Comparison of ENCODE assay signal across 9 cellular contexts in genomic region chr2:172429351-172429968, GRCh38. TPM values are rescaled to one million over a fixed set of nuclear protein-coding genes. Genes with fewer than 3 reads are reported as not detected.
DNase-seq lines count a peak whose midpoint lies in the region; ATAC-seq and FAIRE-seq lines count a peak whose summit lies in the region.
"Had no signal": no experiment of that assay in that cellular context is flagged by ENCODE, and none has a peak within 500 bp of the region (broad histone marks: within the 10 kb centered on the region; RNA-seq: fewer than 3 reads in every experiment).

No MANE protein-coding gene starts in this region.

- H3K9me3 ChIP-seq in small intestine (ENCODE audit: control insufficient read depth, low read depth), result no peaks in the 10 kb centered on the region

- H3K9me3 Mint-ChIP-seq in activated naive CD8-positive, alpha-beta T cell treated with anti-CD3 and anti-CD28 coated beads for 36 hours, result no peaks in the 10 kb centered on the region

- H3K4me1 Mint-ChIP-seq in activated naive CD8-positive, alpha-beta T cell treated with anti-CD3 and anti-CD28 coated beads for 36 hours, result peaks cover 63% of the 10 kb centered on the region

- peak overlapping the region; percentile 98 to 100 for H3K27ac ChIP-seq in small intestine (ENCODE audit: low read depth in 1 of 2, low read length in 1 of 2)

- no peaks in the 10 kb centered on the region for H3K27me3 Mint-ChIP-seq in activated naive CD8-positive, alpha-beta T cell treated with anti-CD3 and anti-CD28 coated beads for 36 hours

- peak overlapping the region; percentile 83 to 97 for H3K4me3 ChIP-seq in small intestine (ENCODE audit: low read depth in 1 of 2, low read length in 2 of 2)

- no peaks in the 10 kb centered on the region for H3K36me3 ChIP-seq in small intestine (ENCODE audit: control insufficient read depth in 2 of 2, insufficient read depth in 2 of 2, low read length in 2 of 2)

- H3K4me1 ChIP-seq in small intestine (ENCODE audit: control insufficient read depth in 2 of 2, insufficient read depth in 1 of 2, low read depth in 1 of 2, low read length in 1 of 2), result peaks cover 11 to 16% of the 10 kb centered on the region in 2 donors

- peak overlapping the region; percentile 80 for H3K27ac Mint-ChIP-seq in activated naive CD8-positive, alpha-beta T cell treated with anti-CD3 and anti-CD28 coated beads for 36 hours

- ATAC-seq in HG03039 (IDR thresholded peaks at IDR 0.05; ENCODE audit: unreplicated experiment) (no peak), GM18498 (IDR thresholded peaks at IDR 0.05; ENCODE audit: unreplicated experiment) (no peak)

- FAIRE-seq in small intestine (lab: Jason Lieb, UNC), result no peak

- no peaks in the 10 kb centered on the region for H3K36me3 Mint-ChIP-seq in activated naive CD8-positive, alpha-beta T cell treated with anti-CD3 and anti-CD28 coated beads for 36 hours

- H3K4me3 Mint-ChIP-seq in activated naive CD8-positive, alpha-beta T cell treated with anti-CD3 and anti-CD28 coated beads for 36 hours, result peak overlapping the region; percentile 89

- DNase-seq in DMS53 (lab: John Stamatoyannopoulos, UW), result peak; percentile 24
- no peak for DNase-seq in DMS53 treated with DMSO at 0.1 percent for 48 hours (lab: John Stamatoyannopoulos, UW; ENCODE audit: unreplicated experiment)
- no peak for DNase-seq in activated naive CD8-positive, alpha-beta T cell treated with anti-CD3 and anti-CD28 coated beads for 36 hours
- DNase-seq in islet precursor cell, result peak; percentile 57
- DNase-seq in small intestine, result peak; percentile 59
- DNase-seq in NCI-H446 treated with DMSO at 0.1 percent for 48 hours (lab: John Stamatoyannopoulos, UW), result no peak
- DNase-seq: 8988T had no signal

- WGBS in small intestine, 3 donors, result 6 to 30% (median 15%) methylated on average over 9 of the region's 9 CpGs

- H3K27me3 ChIP-seq in small intestine (ENCODE audit: control insufficient read depth in 2 of 2, insufficient read depth in 2 of 2, low read length in 2 of 2), result no peaks in the 10 kb centered on the region

RNA-seq across cellular contexts. Expression of gene ITGA6, which starts 2.1 kb away (rescaled TPM):
- total RNA-seq in activated naive CD8-positive, alpha-beta T cell treated with anti-CD3 and anti-CD28 coated beads for 36 hours, result 10 to 100 TPM in 1 of 2 experiments, 1 to 10 TPM in 1; 9.6 to 10.2 TPM
- polyA plus RNA-seq in small intestine, result 10 to 100 TPM; 33.2 to 81.0 (median 37.1) TPM

Comparison
In these comparisons a context has a peak if more than half of its experiments do, and no peak if none do; other contexts are left out.
1. DNase-seq: peak in DMS53 (single experiment), islet precursor cell (single experiment) and small intestine (single experiment); none in DMS53 treated with DMSO at 0.1 percent for 48 hours (single experiment), activated naive CD8-positive, alpha-beta T cell treated with anti-CD3 and anti-CD28 coated beads for 36 hours (single experiment) and NCI-H446 treated with DMSO at 0.1 percent for 48 hours (single experiment).